In genomic region chr17:57067162-57067561, GRCh38 we compare ENCODE assay signal across 25 cellular contexts.
"Had no signal": no experiment of that assay in that cellular context is flagged by ENCODE, and none has a peak within 500 bp of the region (broad histone marks: within the 10 kb centered on the region; RNA-seq: fewer than 3 reads in every experiment).

No MANE protein-coding gene starts in this region.

- H3K9me3 ChIP-seq: body of pancreas, left lung had no signal

- FAIRE-seq: frontal cortex had no signal

- H3K36me3 ChIP-seq: left lung, WERI-Rb-1 had no signal

- H2AFZ ChIP-seq: hepatocyte had no signal

- H3K4me1 ChIP-seq: body of pancreas, left lung had no signal

- H3K4me3 ChIP-seq: body of pancreas, hepatocyte, left lung, lung had no signal

- DNase-seq: activated CD4-positive, alpha-beta T cell treated with anti-CD3 and anti-CD28 coated beads for 1 hour; activated CD4-positive, alpha-beta T cell treated with anti-CD3 and anti-CD28 coated beads, Interleukin-2, amount 50 U/mL, for 1 hour; activated CD8-positive, alpha-beta T cell treated with anti-CD3 and anti-CD28 coated beads, Interleukin-2, amount 10 ng/mL, durations not matched to agents 7 days and 5 days; activated gamma-delta T cell treated with Interleukin-2 at 50 U/mL for 16 hours; anterior cingulate cortex; body of pancreas; effector CD4-positive, alpha-beta T cell; glutamatergic neuron; immature natural killer cell; left lung; right cardiac atrium; stimulated activated CD4-positive, alpha-beta T cell treated with anti-CD3 and anti-CD28 coated beads, Interleukin-1b, Interleukin-23, amount 100 ng/mL, for 48 hours; stimulated activated naive CD8-positive, alpha-beta T cell treated with anti-CD3 and anti-CD28 coated beads, Interleukin-15, amount 100 ng/mL, for 72 hours; SW 1271; T-helper 2 cell; WERI-Rb-1 had no signal

- H3K4me1 Mint-ChIP-seq: activated naive CD4-positive, alpha-beta T cell treated with anti-CD3 and anti-CD28 coated beads, Interleukin-2, amount 50 U/mL, for 24 hours; immature natural killer cell; stimulated activated naive CD8-positive, alpha-beta T cell treated with anti-CD3 and anti-CD28 coated beads, Interleukin-15, amount 100 ng/mL, for 72 hours had no signal

- H3K27me3 Mint-ChIP-seq: dendritic cell treated with granulocyte-macrophage colony-stimulating factor and Interleukin-4, amounts not matched to agents 40 ng/mL and 50 ng/mL, for 4 days had no signal

- H3K9me3 Mint-ChIP-seq: activated naive CD4-positive, alpha-beta T cell treated with anti-CD3 and anti-CD28 coated beads, Interleukin-2, amount 50 U/mL, for 24 hours; activated T-helper 1 cell treated with anti-CD3 and anti-CD28 coated beads, Interleukin-12 subunit alpha, Interleukin-12 subunit beta, Interleukin-2, Interleukin-4 antibody, amounts not matched to agents 30 ng/mL and 10 ng/mL and 1 ng/mL, durations not matched to agents 14 hours and 24 hours and 36 hours; dendritic cell treated with granulocyte-macrophage colony-stimulating factor and Interleukin-4, amounts not matched to agents 40 ng/mL and 50 ng/mL, for 4 days; mesothelial cell of epicardium; nephron; stimulated activated naive CD8-positive, alpha-beta T cell treated with anti-CD3 and anti-CD28 coated beads, Interleukin-15, amount 100 ng/mL, for 72 hours had no signal

- H3K4me3 Mint-ChIP-seq: activated CD8-positive, alpha-beta T cell treated with anti-CD3 and anti-CD28 coated beads, Interleukin-2, amount 10 ng/mL, durations not matched to agents 7 days and 5 days; activated naive CD4-positive, alpha-beta T cell treated with anti-CD3 and anti-CD28 coated beads, Interleukin-2, amount 50 U/mL, for 24 hours; activated T-helper 1 cell treated with anti-CD3 and anti-CD28 coated beads, Interleukin-12 subunit alpha, Interleukin-12 subunit beta, Interleukin-2, Interleukin-4 antibody, amounts not matched to agents 30 ng/mL and 10 ng/mL and 1 ng/mL, durations not matched to agents 14 hours and 24 hours and 36 hours; dendritic cell treated with granulocyte-macrophage colony-stimulating factor and Interleukin-4, amounts not matched to agents 40 ng/mL and 50 ng/mL, for 4 days; immature natural killer cell; mesothelial cell of epicardium; nephron; stimulated activated naive CD8-positive, alpha-beta T cell treated with anti-CD3 and anti-CD28 coated beads, Interleukin-15, amount 100 ng/mL, for 72 hours had no signal

- H3K4me2 ChIP-seq: hepatocyte had no signal

- ATAC-seq: activated CD8-positive, alpha-beta T cell treated with anti-CD3 and anti-CD28 coated beads, Interleukin-2, amount 10 ng/mL, durations not matched to agents 7 days and 5 days; body of pancreas; left lung; right cardiac atrium; stimulated activated naive CD8-positive, alpha-beta T cell treated with anti-CD3 and anti-CD28 coated beads, Interleukin-15, amount 100 ng/mL, for 72 hours had no signal

- H3K9ac ChIP-seq: parathyroid adenoma had no signal

- H3K36me3 Mint-ChIP-seq: activated naive CD4-positive, alpha-beta T cell treated with anti-CD3 and anti-CD28 coated beads, Interleukin-2, amount 50 U/mL, for 24 hours; immature natural killer cell; mesothelial cell of epicardium had no signal

- H3K27me3 ChIP-seq: body of pancreas, hepatocyte, left lung had no signal

- H3K79me2 ChIP-seq: hepatocyte, parathyroid adenoma had no signal

- H3K27ac ChIP-seq: body of pancreas, hepatocyte, left lung, WERI-Rb-1 had no signal

- H3K27ac Mint-ChIP-seq: activated CD8-positive, alpha-beta T cell treated with anti-CD3 and anti-CD28 coated beads, Interleukin-2, amount 10 ng/mL, durations not matched to agents 7 days and 5 days; activated naive CD4-positive, alpha-beta T cell treated with anti-CD3 and anti-CD28 coated beads, Interleukin-2, amount 50 U/mL, for 24 hours; activated T-helper 1 cell treated with anti-CD3 and anti-CD28 coated beads, Interleukin-12 subunit alpha, Interleukin-12 subunit beta, Interleukin-2, Interleukin-4 antibody, amounts not matched to agents 30 ng/mL and 10 ng/mL and 1 ng/mL, durations not matched to agents 14 hours and 24 hours and 36 hours; dendritic cell treated with granulocyte-macrophage colony-stimulating factor and Interleukin-4, amounts not matched to agents 40 ng/mL and 50 ng/mL, for 4 days; immature natural killer cell; mesothelial cell of epicardium; stimulated activated naive CD8-positive, alpha-beta T cell treated with anti-CD3 and anti-CD28 coated beads, Interleukin-15, amount 100 ng/mL, for 72 hours had no signal
